ENCODE assay signal across 1 cellular context in the genomic region with DNA sequence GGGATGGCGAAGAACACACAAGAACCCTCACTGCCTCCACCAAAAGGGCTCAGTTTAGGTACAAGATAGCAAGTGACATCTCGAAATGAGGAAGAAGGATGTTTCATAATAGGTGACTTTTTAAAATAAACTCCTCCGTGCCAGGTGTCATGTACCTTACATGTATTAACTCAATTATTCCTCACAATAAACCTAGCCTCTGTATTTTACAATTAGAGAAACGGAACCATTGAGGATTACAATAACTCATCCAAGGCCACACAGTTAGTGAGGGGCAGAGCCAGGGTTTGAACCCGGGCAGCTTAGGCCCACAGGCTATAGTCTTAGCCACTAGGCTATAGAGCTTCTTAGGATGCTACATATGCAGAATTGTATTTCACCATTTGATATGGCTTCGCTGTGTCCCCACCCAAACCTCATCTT.
TF ChIP-seq lines count a peak whose summit lies in the region.

No MANE protein-coding gene starts in this region.

TF ChIP-seq in H1, 55 proteins besides CTCF, POLR2A, EP300 and RAD21:
- TF ChIP-seq CBX5 (IDR thresholded peaks at IDR 0.05; ENCODE audit: low read depth, low read length) (no peak), CEBPB (IDR thresholded peaks at IDR 0.05; ENCODE audit: low read depth, low read length) (0 out of 2 replicates have a peak, but pooled peaks have one; percentile 50), MAFK (IDR thresholded peaks at IDR 0.05; ENCODE audit: low read depth, low read length) (peak; percentile 65; the same call in 1 of the 2 replicates), TBP (IDR thresholded peaks at IDR 0.05; ENCODE audit: low read depth, low read length) (peak; percentile 100)
- TF ChIP-seq, protein P1, sequence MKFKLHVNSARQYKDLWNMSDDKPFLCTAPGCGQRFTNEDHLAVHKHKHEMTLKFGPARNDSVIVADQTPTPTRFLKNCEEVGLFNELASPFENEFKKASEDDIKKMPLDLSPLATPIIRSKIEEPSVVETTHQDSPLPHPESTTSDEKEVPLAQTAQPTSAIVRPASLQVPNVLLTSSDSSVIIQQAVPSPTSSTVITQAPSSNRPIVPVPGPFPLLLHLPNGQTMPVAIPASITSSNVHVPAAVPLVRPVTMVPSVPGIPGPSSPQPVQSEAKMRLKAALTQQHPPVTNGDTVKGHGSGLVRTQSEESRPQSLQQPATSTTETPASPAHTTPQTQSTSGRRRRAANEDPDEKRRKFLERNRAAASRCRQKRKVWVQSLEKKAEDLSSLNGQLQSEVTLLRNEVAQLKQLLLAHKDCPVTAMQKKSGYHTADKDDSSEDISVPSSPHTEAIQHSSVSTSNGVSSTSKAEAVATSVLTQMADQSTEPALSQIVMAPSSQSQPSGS (IDR thresholded peaks at IDR 0.05; ENCODE audit: low read length): peak; percentile 65; the same call in 1 of the 2 replicates
